In genomic region chr1:3146458-3146857, GRCh38 we compare ENCODE assay signal across 15 cellular contexts.
A peak's percentile ranks its signal among the peaks of the same experiment; 100 is the strongest.
DNase-seq lines count a peak whose midpoint lies in the region; ATAC-seq, FAIRE-seq and TF ChIP-seq lines count a peak whose summit lies in the region.
"Had no signal": no experiment of that assay in that cellular context is flagged by ENCODE, and none has a peak within 500 bp of the region (broad histone marks: within the 10 kb centered on the region; RNA-seq: fewer than 3 reads in every experiment).

No MANE protein-coding gene starts in this region.

- H2AFZ ChIP-seq in neural progenitor cell (replicated peaks) = no peak overlapping the region
- H2AFZ ChIP-seq: GM23338 had no signal

- peak overlapping the region; percentile 26 for H3K27ac Mint-ChIP-seq in neural progenitor cell
- H3K27ac Mint-ChIP-seq: B cell; CD4-positive, alpha-beta T cell; GM23338 had no signal

- no peaks in the 10 kb centered on the region for H3K9me3 ChIP-seq in neural progenitor cell (ENCODE audit: low read depth)
- no peaks in the 10 kb centered on the region for H3K9me3 ChIP-seq in sigmoid colon

- H3K4me2 ChIP-seq in neural progenitor cell = no peak overlapping the region
- H3K4me2 ChIP-seq: GM23338 had no signal

- H4K20me1 ChIP-seq in neural progenitor cell (ENCODE audit: low read depth) = no peaks in the 10 kb centered on the region

- H3K27me3 Mint-ChIP-seq in neural progenitor cell (ENCODE audit: insufficient read depth, low read depth) = peaks cover 16% of the 10 kb centered on the region
- H3K27me3 Mint-ChIP-seq: B cell; CD4-positive, alpha-beta T cell had no signal

- H3F3A ChIP-seq in neural progenitor cell (ENCODE audit: low read depth) = no peaks in the 10 kb centered on the region

- H3K4me3 Mint-ChIP-seq in neural progenitor cell = no peak overlapping the region
- H3K4me3 Mint-ChIP-seq: B cell; CD4-positive, alpha-beta T cell; GM23338; H9 had no signal

- no peaks in the 10 kb centered on the region for H3K27me3 ChIP-seq in bronchial epithelial cell (ENCODE audit: control insufficient read depth, insufficient read depth, low read length)
- H3K27me3 ChIP-seq in neural progenitor cell = no peaks in the 10 kb centered on the region
- H3K27me3 ChIP-seq in sigmoid colon = peaks cover 23 to 77% (median 45%) of the 10 kb centered on the region in 3 donors

- peaks cover 18% of the 10 kb centered on the region for H3K4me1 Mint-ChIP-seq in neural progenitor cell
- H3K4me1 Mint-ChIP-seq: B cell, GM23338, H9 had no signal

- WGBS in sigmoid colon, 2 donors = 93 to 94% methylated on average over 14 of the region's 14 CpGs

- no peaks in the 10 kb centered on the region for H3K36me3 ChIP-seq in bronchial epithelial cell (ENCODE audit: control insufficient read depth, insufficient read depth, low read length)
- H3K36me3 ChIP-seq in neural progenitor cell = no peaks in the 10 kb centered on the region
- H3K36me3 ChIP-seq in sigmoid colon = no peaks in the 10 kb centered on the region

- DNase-seq in HTR-8/SVneo (ENCODE audit: insufficient read length, low spot score) (no peak), bronchial epithelial cell (ENCODE audit: low read depth) (no peak), neural progenitor cell (ENCODE audit: low spot score) (no peak), urothelium cell line (ENCODE audit: low spot score) (no peak), sigmoid colon (no peak), dermis blood vessel endothelial cell (no peak)
- DNase-seq: C1 segment of cervical spinal cord; Calu3; CD4-positive, alpha-beta T cell; DMS 273 treated with DMSO at 0.1 percent for 48 hours; H9 had no signal

- intact Hi-C loops in sigmoid colon (cut with DNase I) = no loop called here

- no peaks in the 10 kb centered on the region for H3K79me2 ChIP-seq in neural progenitor cell (ENCODE audit: low read depth)

- H3K27ac ChIP-seq in neural progenitor cell (no peak overlapping the region), sigmoid colon (no peak overlapping the region)

- no peak for TF ChIP-seq POLR2A in sigmoid colon (IDR thresholded peaks at IDR 0.05)

- no peak overlapping the region for H3K9ac ChIP-seq in neural progenitor cell

- H3K9me3 Mint-ChIP-seq in neural progenitor cell = no peaks in the 10 kb centered on the region
- H3K9me3 Mint-ChIP-seq: CD4-positive, alpha-beta T cell; GM23338 had no signal

- no peak for ATAC-seq in HG02938 (IDR thresholded peaks at IDR 0.05; ENCODE audit: unreplicated experiment)
- ATAC-seq: GM23338 had no signal

- no peak for TF ChIP-seq EP300 in sigmoid colon (IDR thresholded peaks at IDR 0.05)

- no peak overlapping the region for H3K4me3 ChIP-seq in bronchial epithelial cell (ENCODE audit: low read depth, low read length)
- H3K4me3 ChIP-seq in neural progenitor cell = no peak overlapping the region
- H3K4me3 ChIP-seq in sigmoid colon = no peak overlapping the region
- H3K4me3 ChIP-seq: GM23338 had no signal

- TF ChIP-seq CTCF in bronchial epithelial cell (IDR thresholded peaks at IDR 0.05; ENCODE audit: insufficient read depth, low read length, severe bottlenecking) = no peak
- no peak for TF ChIP-seq CTCF in neural progenitor cell (IDR thresholded peaks at IDR 0.05)
- no peak for TF ChIP-seq CTCF in sigmoid colon (IDR thresholded peaks at IDR 0.05)

- H3K36me3 Mint-ChIP-seq in neural progenitor cell = no peaks in the 10 kb centered on the region

- FAIRE-seq in HTR-8/SVneo (lab: Jason Lieb, UNC) (peak; percentile 78), bronchial epithelial cell (lab: Jason Lieb, UNC) (peak; percentile 66), urothelium cell line (lab: Jason Lieb, UNC) (peak; percentile 66)
- FAIRE-seq: A204.1 had no signal

- H3K4me1 ChIP-seq in neural progenitor cell (no peaks in the 10 kb centered on the region), sigmoid colon (peaks cover 0 to 12% (median 5%) of the 10 kb centered on the region in 4 donors)
